In the genomic region with DNA sequence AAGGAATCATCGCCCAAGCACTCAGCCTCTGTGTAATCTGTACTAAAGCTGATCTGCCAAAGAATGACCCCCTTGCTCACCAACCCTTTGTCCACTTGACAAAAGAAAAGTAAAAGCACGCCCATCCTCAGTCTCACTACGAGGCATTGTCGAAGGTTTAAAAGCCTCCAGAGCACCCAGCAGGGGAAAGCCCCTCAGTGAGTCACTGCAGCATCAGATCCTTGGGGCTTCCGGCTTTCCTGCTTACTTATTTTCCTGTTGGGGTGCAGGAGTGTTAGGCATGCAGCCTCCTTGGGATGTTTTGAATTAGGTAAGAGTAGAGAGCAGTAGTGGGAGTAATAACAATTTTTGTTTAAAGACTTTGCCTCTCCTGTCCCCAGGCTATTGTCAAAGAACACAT, we compare ENCODE assay signal across 11 cellular contexts.
DNase-seq lines count a peak whose midpoint lies in the region; ATAC-seq and TF ChIP-seq lines count a peak whose summit lies in the region.
"Had no signal": no experiment of that assay in that cellular context is flagged by ENCODE, and none has a peak within 500 bp of the region (broad histone marks: within the 10 kb centered on the region; RNA-seq: fewer than 3 reads in every experiment).

No MANE protein-coding gene starts in this region.

- H3K4me3 ChIP-seq in ACC112 (ENCODE audit: low read depth, low read length) (peak overlapping the region; percentile 38), RWPE2 (ENCODE audit: severe bottlenecking) (no peak overlapping the region), fibroblast of villous mesenchyme (ENCODE audit: low read depth, low read length) (no peak overlapping the region)
- H3K4me3 ChIP-seq: gastrocnemius medialis had no signal

- H3K27ac ChIP-seq in ACC112 (ENCODE audit: low read depth, low read length) (peak overlapping the region; percentile 94), RWPE2 (ENCODE audit: poor library complexity, severe bottlenecking) (peak overlapping the region; percentile 69)
- H3K27ac ChIP-seq: C4-2B, gastrocnemius medialis had no signal

- H3K9me3 ChIP-seq in RWPE2 (ENCODE audit: severe bottlenecking) = no peaks in the 10 kb centered on the region
- H3K9me3 ChIP-seq: gastrocnemius medialis had no signal

- H3K27me3 ChIP-seq in ACC112 (ENCODE audit: insufficient read depth, low read length) (no peaks in the 10 kb centered on the region), RWPE2 (ENCODE audit: insufficient read depth, poor library complexity, severe bottlenecking) (no peaks in the 10 kb centered on the region)
- H3K27me3 ChIP-seq: gastrocnemius medialis had no signal

- ATAC-seq in GM21529 (IDR thresholded peaks at IDR 0.05; ENCODE audit: unreplicated experiment) = peak; percentile 71
- peak; percentile 92 for ATAC-seq in RWPE2 (ENCODE audit: low read depth)
- ATAC-seq: gastrocnemius medialis had no signal

- DNase-seq in RWPE2 (ENCODE audit: low spot score) (peak; percentile 87), fibroblast of villous mesenchyme (ENCODE audit: low read depth) (peak; percentile 84), NCI-H1105 treated with DMSO at 0.1 percent for 48 hours (lab: John Stamatoyannopoulos, UW) (no peak), NCI-H2171 (lab: John Stamatoyannopoulos, UW) (no peak), NCI-H2029 treated with DMSO at 0.1 percent for 48 hours (lab: John Stamatoyannopoulos, UW) (no peak)
- no peak for DNase-seq in activated CD8-positive, alpha-beta memory T cell treated with anti-CD3 and anti-CD28 coated beads for 24 hours
- DNase-seq: gastrocnemius medialis, NCI-H2081 treated with DMSO at 0.1 percent for 48 hours had no signal

- H2AFZ ChIP-seq in ACC112 (ENCODE audit: low read length, unreplicated experiment) = peak overlapping the region; percentile 16

- no peaks in the 10 kb centered on the region for H3K36me3 ChIP-seq in ACC112 (ENCODE audit: insufficient read depth, low read length)
- H3K36me3 ChIP-seq in RWPE2 (ENCODE audit: low read depth) = no peaks in the 10 kb centered on the region
- H3K36me3 ChIP-seq: gastrocnemius medialis had no signal

- TF ChIP-seq CTCF in RWPE2 (IDR thresholded peaks at IDR 0.05; ENCODE audit: poor library complexity, severe bottlenecking) (no peak), fibroblast of villous mesenchyme (IDR thresholded peaks at IDR 0.05; ENCODE audit: insufficient read depth, low read depth, low read length) (no peak)

- H3K4me1 ChIP-seq in ACC112 (ENCODE audit: control insufficient read depth, insufficient read depth, low read length, unreplicated experiment) (peaks cover 44% of the 10 kb centered on the region), RWPE2 (ENCODE audit: insufficient read depth, poor library complexity, severe bottlenecking) (peaks cover 31% of the 10 kb centered on the region)
- H3K4me1 ChIP-seq: gastrocnemius medialis had no signal

- no peaks in the 10 kb centered on the region for H3K79me2 ChIP-seq in ACC112 (ENCODE audit: control insufficient read depth, insufficient read depth, low read length, unreplicated experiment)

Comparison
In these comparisons a context has a peak if more than half of its experiments do, and no peak if none do; other contexts are left out.
1. DNase-seq: peak in RWPE2 (single experiment) and fibroblast of villous mesenchyme (single experiment); none in activated CD8-positive, alpha-beta memory T cell treated with anti-CD3 and anti-CD28 coated beads for 24 hours (single experiment), NCI-H1105 treated with DMSO at 0.1 percent for 48 hours (single experiment), NCI-H2171 (single experiment) and NCI-H2029 treated with DMSO at 0.1 percent for 48 hours (single experiment).